Comparison of ENCODE assay signal across 3 cellular contexts in the genomic region with DNA sequence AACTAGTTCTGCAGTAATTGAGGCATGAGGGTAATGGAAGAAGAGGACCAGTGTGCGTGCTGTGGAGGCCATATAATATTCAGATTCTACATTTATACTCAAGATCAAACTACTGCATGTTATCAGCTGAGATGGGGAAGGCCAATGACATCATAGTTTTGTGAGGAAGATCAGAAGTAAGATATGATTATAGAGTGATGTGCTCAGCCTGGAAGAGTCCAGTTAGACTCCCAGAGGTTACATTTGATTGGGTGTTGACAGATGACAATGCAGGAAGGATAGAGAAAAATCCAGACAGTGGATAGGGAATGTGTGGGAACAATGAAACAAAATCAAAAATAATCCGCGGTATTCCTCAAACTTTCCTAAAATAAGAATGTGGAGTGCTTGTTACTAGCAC.
TF ChIP-seq lines count a peak whose summit lies in the region.

No MANE protein-coding gene starts in this region.

TF ChIP-seq in HepG2, 621 proteins besides CTCF, POLR2A, EP300 and RAD21:
- 0 out of 2 replicates have a peak, but pooled peaks have one; percentile 6 for TF ChIP-seq CREB1 (IDR thresholded peaks at IDR 0.05)
- no peak for TF ChIP-seq CREB1 (CRISPR knock-in tag; IDR thresholded peaks at IDR 0.05)
- no peak for TF ChIP-seq THRA (CRISPR knock-in tag; IDR thresholded peaks at IDR 0.05; ENCODE audit: borderline replicate concordance)
- TF ChIP-seq ATF7 (IDR thresholded peaks at IDR 0.05), result peak; percentile 75
- TF ChIP-seq ATF7 (CRISPR knock-in tag; IDR thresholded peaks at IDR 0.05), result no peak
- TF ChIP-seq ZKSCAN1 (IDR thresholded peaks at IDR 0.05; ENCODE audit: low read length), result no peak
- no peak for TF ChIP-seq ZNF329 (CRISPR knock-in tag; IDR thresholded peaks at IDR 0.05; ENCODE audit: low read depth)
- TF ChIP-seq ZNF317 (CRISPR knock-in tag; IDR thresholded peaks at IDR 0.05), result peak; percentile 47; the same call in 1 of the 2 replicates
- no peak for TF ChIP-seq MATR3 (CRISPR knock-in tag; IDR thresholded peaks at IDR 0.05)

TF ChIP-seq in HEK293, 187 proteins besides CTCF, POLR2A, EP300 and RAD21:
- TF ChIP-seq ZNF280D (tag by site-specific recombination; IDR thresholded peaks at IDR 0.05) (no peak), SCRT1 (tag by site-specific recombination; IDR thresholded peaks at IDR 0.05; ENCODE audit: borderline replicate concordance) (no peak)
- TF ChIP-seq, protein P1, sequence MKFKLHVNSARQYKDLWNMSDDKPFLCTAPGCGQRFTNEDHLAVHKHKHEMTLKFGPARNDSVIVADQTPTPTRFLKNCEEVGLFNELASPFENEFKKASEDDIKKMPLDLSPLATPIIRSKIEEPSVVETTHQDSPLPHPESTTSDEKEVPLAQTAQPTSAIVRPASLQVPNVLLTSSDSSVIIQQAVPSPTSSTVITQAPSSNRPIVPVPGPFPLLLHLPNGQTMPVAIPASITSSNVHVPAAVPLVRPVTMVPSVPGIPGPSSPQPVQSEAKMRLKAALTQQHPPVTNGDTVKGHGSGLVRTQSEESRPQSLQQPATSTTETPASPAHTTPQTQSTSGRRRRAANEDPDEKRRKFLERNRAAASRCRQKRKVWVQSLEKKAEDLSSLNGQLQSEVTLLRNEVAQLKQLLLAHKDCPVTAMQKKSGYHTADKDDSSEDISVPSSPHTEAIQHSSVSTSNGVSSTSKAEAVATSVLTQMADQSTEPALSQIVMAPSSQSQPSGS (tag by site-specific recombination; IDR thresholded peaks at IDR 0.05; ENCODE audit: low read depth), result peak; percentile 68

TF ChIP-seq in GM12878, 131 proteins besides CTCF, POLR2A, EP300 and RAD21:
- no peak for TF ChIP-seq TCF12 (IDR thresholded peaks at IDR 0.05; ENCODE audit: low read depth, low read length)
- no peak for TF ChIP-seq BHLHE40 (IDR thresholded peaks at IDR 0.05; ENCODE audit: borderline replicate concordance in 1 of 2, low read depth in 2 of 2, low read length in 1 of 2)
- TF ChIP-seq CHD4 (IDR thresholded peaks at IDR 0.05), result no peak
- no peak; the same call in 1 of the 2 replicates for TF ChIP-seq CREB1 (IDR thresholded peaks at IDR 0.05; ENCODE audit: low read depth)
- TF ChIP-seq CEBPB (IDR thresholded peaks at IDR 0.05; ENCODE audit: borderline replicate concordance in 1 of 2, low read depth in 2 of 2, low read length in 2 of 2), result no peak
- TF ChIP-seq, protein P1 (IDR thresholded peaks at IDR 0.05; ENCODE audit: low read length), result peak; percentile 49; the same call in 1 of the 2 replicates
- peak in 1 of 2 experiments; percentile 30; a peak in 1 of 4 replicates for TF ChIP-seq SRF (IDR thresholded peaks at IDR 0.05; ENCODE audit: low read depth in 2 of 2, low read length in 2 of 2)
- peak; percentile 21 for TF ChIP-seq BCL3 (IDR thresholded peaks at IDR 0.05; ENCODE audit: borderline replicate concordance, insufficient read depth, low read depth, low read length, poor library complexity, severe bottlenecking)
- no peak for TF ChIP-seq NRF1 (conservative IDR thresholded peaks at IDR 0.05; ENCODE audit: low read depth, low read length)
- no peak for TF ChIP-seq ZZZ3 (IDR thresholded peaks at IDR 0.05; ENCODE audit: control insufficient read depth, insufficient read length, low read depth)
- TF ChIP-seq JUNB (IDR thresholded peaks at IDR 0.05), result peak; percentile 92
- no peak for TF ChIP-seq HDGF (IDR thresholded peaks at IDR 0.05)
- no peak for TF ChIP-seq NR2C2 (IDR thresholded peaks at IDR 0.05; ENCODE audit: borderline replicate concordance, control insufficient read depth, insufficient read length, low read depth)
- TF ChIP-seq NR2C1 (IDR thresholded peaks at IDR 0.05), result no peak
- TF ChIP-seq NFIC (IDR thresholded peaks at IDR 0.05; ENCODE audit: low read depth, low read length), result peak; percentile 32; the same call in 1 of the 2 replicates
- TF ChIP-seq NBN (IDR thresholded peaks at IDR 0.05), result no peak
- TF ChIP-seq SMAD1 (IDR thresholded peaks at IDR 0.05; ENCODE audit: low read depth, partially characterized antibody), result no peak
- no peak for TF ChIP-seq IKZF1 (conservative IDR thresholded peaks at IDR 0.05)
- TF ChIP-seq MEF2B (IDR thresholded peaks at IDR 0.05; ENCODE audit: partially characterized antibody, poor library complexity, severe bottlenecking), result no peak
- no peak for TF ChIP-seq TBL1XR1 (IDR thresholded peaks at IDR 0.05; ENCODE audit: low read depth, low read length)
- no peak for TF ChIP-seq SP1 (IDR thresholded peaks at IDR 0.05; ENCODE audit: low read depth, low read length)
- no peak for TF ChIP-seq SMC3 (IDR thresholded peaks at IDR 0.05; ENCODE audit: borderline replicate concordance, low read length)
- TF ChIP-seq POU2F2 (IDR thresholded peaks at IDR 0.05; ENCODE audit: borderline replicate concordance, low read depth, low read length), result no peak
- TF ChIP-seq CREM (IDR thresholded peaks at IDR 0.05; ENCODE audit: low read depth), result peak; percentile 59; the same call in 1 of the 2 replicates
- TF ChIP-seq, protein P2, sequence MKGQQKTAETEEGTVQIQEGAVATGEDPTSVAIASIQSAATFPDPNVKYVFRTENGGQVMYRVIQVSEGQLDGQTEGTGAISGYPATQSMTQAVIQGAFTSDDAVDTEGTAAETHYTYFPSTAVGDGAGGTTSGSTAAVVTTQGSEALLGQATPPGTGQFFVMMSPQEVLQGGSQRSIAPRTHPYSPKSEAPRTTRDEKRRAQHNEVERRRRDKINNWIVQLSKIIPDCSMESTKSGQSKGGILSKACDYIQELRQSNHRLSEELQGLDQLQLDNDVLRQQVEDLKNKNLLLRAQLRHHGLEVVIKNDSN (IDR thresholded peaks at IDR 0.05; ENCODE audit: borderline replicate concordance, extremely low read length, insufficient read depth, low read depth, low read length), result no peak
- peak; percentile 55; the same call in 1 of the 2 replicates for TF ChIP-seq EED (IDR thresholded peaks at IDR 0.05; ENCODE audit: low read depth)
- TF ChIP-seq ATF7 (IDR thresholded peaks at IDR 0.05; ENCODE audit: low read depth), result peak; percentile 70
- TF ChIP-seq LARP7 (IDR thresholded peaks at IDR 0.05), result no peak
